Comparison of ENCODE assay signal across 18 cellular contexts in the genomic region with DNA sequence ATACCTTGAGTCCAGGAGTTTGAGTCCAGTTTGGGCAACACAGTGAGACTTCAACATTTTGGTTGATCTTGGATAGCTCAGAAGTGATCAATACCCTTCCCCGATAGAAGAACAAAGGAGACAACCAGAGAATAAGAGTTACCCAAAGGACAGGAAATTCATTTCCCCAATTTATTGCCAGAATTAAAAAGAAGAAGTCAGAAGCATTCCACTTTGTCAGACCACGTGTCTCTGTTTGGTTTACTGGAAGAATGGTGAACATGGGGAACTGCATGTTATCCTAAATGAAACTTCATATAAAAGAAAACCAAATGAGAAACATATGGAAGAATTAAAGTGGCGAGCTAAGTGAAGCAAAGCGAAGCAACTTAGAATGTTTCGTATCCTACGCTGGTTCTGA.
A peak's percentile ranks its signal among the peaks of the same experiment; 100 is the strongest.
DNase-seq lines count a peak whose midpoint lies in the region; ATAC-seq and FAIRE-seq lines count a peak whose summit lies in the region.
"Had no signal": no experiment of that assay in that cellular context is flagged by ENCODE, and none has a peak within 500 bp of the region (broad histone marks: within the 10 kb centered on the region; RNA-seq: fewer than 3 reads in every experiment).

No MANE protein-coding gene starts in this region.

- no peaks in the 10 kb centered on the region for H3K9me3 ChIP-seq in SK-N-MC (ENCODE audit: low read depth, low read length)
- H3K9me3 ChIP-seq: BE2C had no signal

- H3K9ac ChIP-seq in SK-N-MC (ENCODE audit: insufficient read length), result no peak overlapping the region

- peak overlapping the region; percentile 66 for H3K4me3 ChIP-seq in SK-N-MC

- H3K4me1 Mint-ChIP-seq in activated CD4-positive, alpha-beta T cell treated with anti-CD3 and anti-CD28 coated beads, Interleukin-2, amount 10 ng/mL, durations not matched to agents 7 days and 5 days, result no peaks in the 10 kb centered on the region
- H3K4me1 Mint-ChIP-seq: CD4-positive, alpha-beta memory T cell had no signal

- no peaks in the 10 kb centered on the region for H3K36me3 ChIP-seq in SK-N-MC (ENCODE audit: insufficient read depth, low read length)
- H3K36me3 ChIP-seq: BE2C had no signal

- CTCF ChIA-PET in activated CD4-positive, alpha-beta T cell treated with anti-CD3 and anti-CD28 coated beads, Interleukin-2, amount 10 ng/mL, durations not matched to agents 7 days and 5 days (lab: Charles Lee), result no interaction called here

- peak overlapping the region; percentile 94 for H3K27ac ChIP-seq in SK-N-MC
- H3K27ac ChIP-seq: C4-2B, HL-60 had no signal

- POLR2A ChIA-PET in activated CD4-positive, alpha-beta T cell treated with anti-CD3 and anti-CD28 coated beads, Interleukin-2, amount 10 ng/mL, durations not matched to agents 7 days and 5 days (lab: Charles Lee), result no interaction called here

- DNase-seq in Kasumi-1 (lab: John Stamatoyannopoulos, UW) (peak; percentile 6 to 8), SK-N-MC (ENCODE audit: low read depth, low spot score) (no peak), medulla oblongata (ENCODE audit: extremely low spot score) (peak; percentile 66), NCI-H1930 (lab: John Stamatoyannopoulos, UW) (no peak), GM19239 (ENCODE audit: insufficient read length, low spot score) (no peak)
- no peak for DNase-seq in activated CD4-positive, alpha-beta T cell treated with anti-CD3 and anti-CD28 coated beads, Interleukin-2, amount 10 ng/mL, durations not matched to agents 7 days and 5 days
- DNase-seq: BE2C; CD4-positive, alpha-beta memory T cell; DMS79; EL had no signal

- no peak overlapping the region for H3K4me3 Mint-ChIP-seq in activated CD4-positive, alpha-beta T cell treated with anti-CD3 and anti-CD28 coated beads, Interleukin-2, amount 10 ng/mL, durations not matched to agents 7 days and 5 days
- H3K4me3 Mint-ChIP-seq: CD4-positive, alpha-beta memory T cell had no signal

- H3K36me3 Mint-ChIP-seq in activated CD4-positive, alpha-beta T cell treated with anti-CD3 and anti-CD28 coated beads, Interleukin-2, amount 10 ng/mL, durations not matched to agents 7 days and 5 days (ENCODE audit: low read depth), result no peaks in the 10 kb centered on the region
- H3K36me3 Mint-ChIP-seq: CD4-positive, alpha-beta memory T cell had no signal

- H3K27me3 Mint-ChIP-seq in activated CD4-positive, alpha-beta T cell treated with anti-CD3 and anti-CD28 coated beads, Interleukin-2, amount 10 ng/mL, durations not matched to agents 7 days and 5 days, result no peaks in the 10 kb centered on the region
- H3K27me3 Mint-ChIP-seq: CD4-positive, alpha-beta memory T cell had no signal

- FAIRE-seq in GM19239 (lab: Jason Lieb, UNC), result no peak
- FAIRE-seq: A204.1, G401.6, GM12891, H54 had no signal

- ATAC-seq in GM21786 (IDR thresholded peaks at IDR 0.05; ENCODE audit: unreplicated experiment), result no peak
- ATAC-seq: HCT116 had no signal

- H3K27ac Mint-ChIP-seq in activated CD4-positive, alpha-beta T cell treated with anti-CD3 and anti-CD28 coated beads, Interleukin-2, amount 10 ng/mL, durations not matched to agents 7 days and 5 days, result no peak overlapping the region
- H3K27ac Mint-ChIP-seq: CD4-positive, alpha-beta memory T cell had no signal

- no peaks in the 10 kb centered on the region for H3K9me3 Mint-ChIP-seq in activated CD4-positive, alpha-beta T cell treated with anti-CD3 and anti-CD28 coated beads, Interleukin-2, amount 10 ng/mL, durations not matched to agents 7 days and 5 days

Comparison
In these comparisons a context has a peak if more than half of its experiments do, and no peak if none do; other contexts are left out.
1. DNase-seq: peak in Kasumi-1 (2 of 2) and medulla oblongata (single experiment); none in SK-N-MC (single experiment), activated CD4-positive, alpha-beta T cell treated with anti-CD3 and anti-CD28 coated beads, Interleukin-2, amount 10 ng/mL, durations not matched to agents 7 days and 5 days (single experiment), NCI-H1930 (0 of 2) and GM19239 (single experiment).